In genomic region chr1:42913426-42914091, GRCh38 we compare ENCODE assay signal across 8 cellular contexts. TPM values are rescaled to one million over a fixed set of nuclear protein-coding genes. Genes with fewer than 3 reads are reported as not detected.
DNase-seq lines count a peak whose midpoint lies in the region; ATAC-seq and TF ChIP-seq lines count a peak whose summit lies in the region.

No MANE protein-coding gene starts in this region.

- peak; percentile 80 for TF ChIP-seq CTCF in CD4-positive, alpha-beta T cell (IDR thresholded peaks at IDR 0.05)
- TF ChIP-seq CTCF in GM23338 (conservative IDR thresholded peaks at IDR 0.05; ENCODE audit: low read depth in 2 of 2) = peak; percentile 85 to 95

- peaks cover 5% of the 10 kb centered on the region for H3K9me3 ChIP-seq in CD4-positive, alpha-beta T cell (ENCODE audit: control insufficient read depth, low read length)

- 0 out of 2 replicates have a peak, but pooled peaks cover 7% of the 10 kb centered on the region for H3K9me2 ChIP-seq in GM23338 (ENCODE audit: insufficient read depth)

- POLR2A ChIA-PET in CD4-positive, alpha-beta T cell (lab: Charles Lee) = interaction anchor here (0.7 to 5.3 kb wide), 5 partner anchors 9 to 160 kb away, joined by 5 to 47 read pairs (median 6); partner anchors contain the start of genes C1orf50 and P3H1
- POLR2A ChIA-PET in naive thymus-derived CD8-positive, alpha-beta T cell (lab: Charles Lee) = interaction anchor here (0.7 to 2.9 kb wide), 6 partner anchors 9 to 160 kb away, joined by 3 to 22 read pairs (median 4); partner anchors contain the start of genes C1orf50 and P3H1

- H3K9me3 Mint-ChIP-seq in CD4-positive, alpha-beta T cell = no peaks in the 10 kb centered on the region
- peaks cover 28% of the 10 kb centered on the region for H3K9me3 Mint-ChIP-seq in GM23338
- H3K9me3 Mint-ChIP-seq in naive thymus-derived CD8-positive, alpha-beta T cell = peaks cover 0 to 7% (median 4%) of the 10 kb centered on the region in 9 donors

- peak; percentile 98 for ATAC-seq in CD4-positive, alpha-beta T cell (ENCODE audit: poor library complexity)
- ATAC-seq in GM23338 (peak; percentile 96), GM21526 (IDR thresholded peaks at IDR 0.05; ENCODE audit: low FRiP score, unreplicated experiment) (no peak), HG02571 (IDR thresholded peaks at IDR 0.05; ENCODE audit: unreplicated experiment) (no peak)
- ATAC-seq in naive thymus-derived CD8-positive, alpha-beta T cell = peak; percentile 87 to 93

- peak in 7 of 10 experiments; percentile 32 to 65 (median 49) for DNase-seq in CD4-positive, alpha-beta T cell
- DNase-seq in GM23338 (ENCODE audit: low spot score) (peak; percentile 93), NCI-H460 (ENCODE audit: extremely low read depth, low read depth) (peak; percentile 76), fibroblast of gingiva (ENCODE audit: low read depth) (peak; percentile 70)
- peak; percentile 43 to 74 for DNase-seq in activated CD4-positive, alpha-beta T cell treated with anti-CD3 and anti-CD28 coated beads for 4 hours
- DNase-seq in naive thymus-derived CD8-positive, alpha-beta T cell = peak in 9 of 10 donors; percentile 46 to 87 (median 71)

- no peak overlapping the region for H3K4me3 ChIP-seq in GM23338

- no peak overlapping the region for H3K27ac Mint-ChIP-seq in CD4-positive, alpha-beta T cell
- no peak overlapping the region for H3K27ac Mint-ChIP-seq in GM23338
- H3K27ac Mint-ChIP-seq in naive thymus-derived CD8-positive, alpha-beta T cell = no peak overlapping the region

- no peaks in the 10 kb centered on the region for H3K27me3 ChIP-seq in CD4-positive, alpha-beta T cell (ENCODE audit: control insufficient read depth, insufficient read depth, low read length)
- no peaks in the 10 kb centered on the region for H3K27me3 ChIP-seq in GM23338 (ENCODE audit: insufficient read depth)

- H2AFZ ChIP-seq in GM23338 = no peak overlapping the region

- CTCF ChIA-PET in CD4-positive, alpha-beta T cell (lab: Charles Lee) = interaction anchor here (0.5 to 9.4 kb wide), 30 partner anchors 10 to 549 kb away, joined by 3 to 205 read pairs (median 3); partner anchors contain the start of genes C1orf50, P3H1 and ZNF691

- H3K36me3 ChIP-seq in GM23338 (ENCODE audit: insufficient read depth) = peaks cover 6% of the 10 kb centered on the region; the same call in 1 of the 2 replicates

- no peak overlapping the region for H3K27ac ChIP-seq in CD4-positive, alpha-beta T cell (ENCODE audit: low read depth, low read length)
- no peak overlapping the region for H3K27ac ChIP-seq in GM23338 (ENCODE audit: low read depth)

- peaks cover 7% of the 10 kb centered on the region for H3K27me3 Mint-ChIP-seq in CD4-positive, alpha-beta T cell
- no peaks in the 10 kb centered on the region for H3K27me3 Mint-ChIP-seq in GM23338 (ENCODE audit: insufficient read depth, low read depth, poor library complexity)
- H3K27me3 Mint-ChIP-seq in naive thymus-derived CD8-positive, alpha-beta T cell = peaks cover 0 to 10% (median 1%) of the 10 kb centered on the region in 5 donors

- no peak overlapping the region for H3K4me3 Mint-ChIP-seq in CD4-positive, alpha-beta T cell
- no peak overlapping the region for H3K4me3 Mint-ChIP-seq in GM23338
- H3K4me3 Mint-ChIP-seq in naive thymus-derived CD8-positive, alpha-beta T cell = no peak overlapping the region

- no peaks in the 10 kb centered on the region for H3K79me2 ChIP-seq in GM23338 (replicated peaks; ENCODE audit: insufficient read depth)

- H3F3A ChIP-seq in GM23338 (replicated peaks; ENCODE audit: low read depth) = no peaks in the 10 kb centered on the region

- peaks cover 4% of the 10 kb centered on the region for H3K4me1 Mint-ChIP-seq in CD4-positive, alpha-beta T cell (ENCODE audit: low read depth)
- H3K4me1 Mint-ChIP-seq in GM23338 = no peaks in the 10 kb centered on the region; the same call in 1 of the 3 replicates
- peaks cover 2 to 10% (median 6%) of the 10 kb centered on the region in 4 donors for H3K4me1 Mint-ChIP-seq in naive thymus-derived CD8-positive, alpha-beta T cell

- no peaks in the 10 kb centered on the region for H3K4me1 ChIP-seq in GM23338 (ENCODE audit: insufficient read depth)

- H4K20me1 ChIP-seq in GM23338 (replicated peaks; ENCODE audit: insufficient read depth) = no peaks in the 10 kb centered on the region

- no peaks in the 10 kb centered on the region for H3K36me3 Mint-ChIP-seq in CD4-positive, alpha-beta T cell (ENCODE audit: low read depth)
- H3K36me3 Mint-ChIP-seq in GM23338 (ENCODE audit: low read depth) = peaks cover 19% of the 10 kb centered on the region
- peaks cover 0 to 5% (median 3%) of the 10 kb centered on the region in 3 donors for H3K36me3 Mint-ChIP-seq in naive thymus-derived CD8-positive, alpha-beta T cell

- intact Hi-C loops in CD4-positive, alpha-beta T cell (cut with DNase I, micrococcal nuclease) = loop anchor here (1.0 to 5.0 kb wide), 7 partner anchors 135 to 501 kb away; no protein-coding TSS in a partner anchor

- H3K4me2 ChIP-seq in GM23338 = no peak overlapping the region

TF ChIP-seq in GM23338, 12 proteins besides CTCF, POLR2A, EP300 and RAD21 (continues in another document):
- TF ChIP-seq NANOG (IDR thresholded peaks at IDR 0.05; ENCODE audit: borderline replicate concordance) = no peak
- no peak for TF ChIP-seq EZH2phosphoT487 (IDR thresholded peaks at IDR 0.05; ENCODE audit: unreplicated experiment)
- no peak for TF ChIP-seq ZNF331 (CRISPR knock-in tag; IDR thresholded peaks at IDR 0.05; ENCODE audit: low read depth)
- no peak for TF ChIP-seq REST (IDR thresholded peaks at IDR 0.05; ENCODE audit: unreplicated experiment)
- TF ChIP-seq ZNF114 (CRISPR knock-in tag; IDR thresholded peaks at IDR 0.05) = no peak

RNA-seq across cellular contexts. Expression of gene SLC2A1, which starts 45.1 kb away (rescaled TPM):
- total RNA-seq in CD4-positive, alpha-beta T cell = 10 to 100 TPM; 78.6 to 80.9 TPM
- total RNA-seq in GM23338 (2014; rRNA removed; shearing (Covaris generic)) = 305 and 479 TPM in 2 replicates
- polyA plus RNA-seq in GM23338 (2016; fragmentation: Nextera tagmentation; extraction: Ambion mirVana) = 63.9 and 66.1 TPM in 2 replicates
- 129 and 170 TPM in 2 replicates for total RNA-seq in NCI-H460 (2014; rRNA removed; shearing (Covaris generic))
- 382 and 424 TPM in 2 replicates for polyA plus RNA-seq in NCI-H460 (2014; cell fraction: nucleus; rRNA removed)
- total RNA-seq in naive thymus-derived CD8-positive, alpha-beta T cell = 10 to 100 TPM; 57.2 to 57.3 TPM
- 10 to 100 TPM; 17.7 to 22.8 (median 22.0) TPM for polyA plus RNA-seq in naive thymus-derived CD8-positive, alpha-beta T cell

Comparison
In these comparisons a context has a peak if more than half of its experiments do, and no peak if none do; other contexts are left out.
1. ATAC-seq: peak in CD4-positive, alpha-beta T cell (single experiment), GM23338 (single experiment) and naive thymus-derived CD8-positive, alpha-beta T cell (2 of 2); none in GM21526 (single experiment) and HG02571 (single experiment).
2. Peak in every context shown above with its lines, with median percentiles within 50 percentile points of each other: DNase-seq.